Comparison of ENCODE assay signal across 1 cellular context in genomic region chr6:154613137-154613676, GRCh38.
TF ChIP-seq lines count a peak whose summit lies in the region.

No MANE protein-coding gene starts in this region.

TF ChIP-seq in K562, 482 proteins besides CTCF, POLR2A, EP300 and RAD21 (continued from another document and continues in another):
- TF ChIP-seq IFI16 (CRISPR knock-in tag; IDR thresholded peaks at IDR 0.05): no peak
- TF ChIP-seq ZNF586 (CRISPR knock-in tag; conservative IDR thresholded peaks at IDR 0.05): no peak
- no peak for TF ChIP-seq ZNF551 (CRISPR knock-in tag; IDR thresholded peaks at IDR 0.05)
- TF ChIP-seq ZBTB26 (CRISPR knock-in tag; IDR thresholded peaks at IDR 0.05): no peak
- no peak for TF ChIP-seq NFATC3 (IDR thresholded peaks at IDR 0.05)
- TF ChIP-seq KAT2B (IDR thresholded peaks at IDR 0.05; ENCODE audit: low read depth, low read length): no peak
- no peak for TF ChIP-seq ZFX (CRISPR knock-in tag; IDR thresholded peaks at IDR 0.05)
- no peak for TF ChIP-seq TCF7 (IDR thresholded peaks at IDR 0.05; ENCODE audit: borderline replicate concordance)
- no peak for TF ChIP-seq RFX1 (IDR thresholded peaks at IDR 0.05)
- TF ChIP-seq RHOXF2B (CRISPR knock-in tag; conservative IDR thresholded peaks at IDR 0.05): no peak
- TF ChIP-seq ZNF561 (CRISPR knock-in tag; conservative IDR thresholded peaks at IDR 0.05): no peak
- TF ChIP-seq ELF1 (tag; IDR thresholded peaks at IDR 0.05): no peak
- TF ChIP-seq ZNF75A (CRISPR knock-in tag; IDR thresholded peaks at IDR 0.05): no peak
- TF ChIP-seq SETDB1 (IDR thresholded peaks at IDR 0.05; ENCODE audit: low read length): no peak
- TF ChIP-seq CBX8 (IDR thresholded peaks at IDR 0.05; ENCODE audit: borderline replicate concordance, extremely low read depth, low read depth, low read length, poor library complexity, severe bottlenecking): no peak
- TF ChIP-seq ZNF316 (IDR thresholded peaks at IDR 0.05): peak; percentile 96
- TF ChIP-seq ZNF707 (CRISPR knock-in tag; conservative IDR thresholded peaks at IDR 0.05): no peak
- no peak for TF ChIP-seq CHD7 (IDR thresholded peaks at IDR 0.05; ENCODE audit: low read depth, low read length)
- TF ChIP-seq ZNF174 (CRISPR knock-in tag; IDR thresholded peaks at IDR 0.05): no peak
- no peak for TF ChIP-seq SMC3 (conservative IDR thresholded peaks at IDR 0.05; ENCODE audit: insufficient read depth, low read depth, low read length)
- no peak for TF ChIP-seq KLF13 (tag; IDR thresholded peaks at IDR 0.05; ENCODE audit: borderline replicate concordance, low read depth)
- TF ChIP-seq FOXA3 (CRISPR knock-in tag; conservative IDR thresholded peaks at IDR 0.05 in 1 of 2, IDR thresholded peaks at IDR 0.05 in 1 of 2): 0 out of 4 replicates have a peak, but pooled peaks of 1 of the 2 experiments have one; percentile 23
- TF ChIP-seq, protein P1, sequence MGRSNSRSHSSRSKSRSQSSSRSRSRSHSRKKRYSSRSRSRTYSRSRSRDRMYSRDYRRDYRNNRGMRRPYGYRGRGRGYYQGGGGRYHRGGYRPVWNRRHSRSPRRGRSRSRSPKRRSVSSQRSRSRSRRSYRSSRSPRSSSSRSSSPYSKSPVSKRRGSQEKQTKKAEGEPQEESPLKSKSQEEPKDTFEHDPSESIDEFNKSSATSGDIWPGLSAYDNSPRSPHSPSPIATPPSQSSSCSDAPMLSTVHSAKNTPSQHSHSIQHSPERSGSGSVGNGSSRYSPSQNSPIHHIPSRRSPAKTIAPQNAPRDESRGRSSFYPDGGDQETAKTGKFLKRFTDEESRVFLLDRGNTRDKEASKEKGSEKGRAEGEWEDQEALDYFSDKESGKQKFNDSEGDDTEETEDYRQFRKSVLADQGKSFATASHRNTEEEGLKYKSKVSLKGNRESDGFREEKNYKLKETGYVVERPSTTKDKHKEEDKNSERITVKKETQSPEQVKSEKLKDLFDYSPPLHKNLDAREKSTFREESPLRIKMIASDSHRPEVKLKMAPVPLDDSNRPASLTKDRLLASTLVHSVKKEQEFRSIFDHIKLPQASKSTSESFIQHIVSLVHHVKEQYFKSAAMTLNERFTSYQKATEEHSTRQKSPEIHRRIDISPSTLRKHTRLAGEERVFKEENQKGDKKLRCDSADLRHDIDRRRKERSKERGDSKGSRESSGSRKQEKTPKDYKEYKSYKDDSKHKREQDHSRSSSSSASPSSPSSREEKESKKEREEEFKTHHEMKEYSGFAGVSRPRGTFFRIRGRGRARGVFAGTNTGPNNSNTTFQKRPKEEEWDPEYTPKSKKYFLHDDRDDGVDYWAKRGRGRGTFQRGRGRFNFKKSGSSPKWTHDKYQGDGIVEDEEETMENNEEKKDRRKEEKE (IDR thresholded peaks at IDR 0.05; ENCODE audit: borderline replicate concordance in 1 of 2, control insufficient read depth in 1 of 2, low read depth in 2 of 2, low read length in 1 of 2): no peak
- TF ChIP-seq, protein P2, sequence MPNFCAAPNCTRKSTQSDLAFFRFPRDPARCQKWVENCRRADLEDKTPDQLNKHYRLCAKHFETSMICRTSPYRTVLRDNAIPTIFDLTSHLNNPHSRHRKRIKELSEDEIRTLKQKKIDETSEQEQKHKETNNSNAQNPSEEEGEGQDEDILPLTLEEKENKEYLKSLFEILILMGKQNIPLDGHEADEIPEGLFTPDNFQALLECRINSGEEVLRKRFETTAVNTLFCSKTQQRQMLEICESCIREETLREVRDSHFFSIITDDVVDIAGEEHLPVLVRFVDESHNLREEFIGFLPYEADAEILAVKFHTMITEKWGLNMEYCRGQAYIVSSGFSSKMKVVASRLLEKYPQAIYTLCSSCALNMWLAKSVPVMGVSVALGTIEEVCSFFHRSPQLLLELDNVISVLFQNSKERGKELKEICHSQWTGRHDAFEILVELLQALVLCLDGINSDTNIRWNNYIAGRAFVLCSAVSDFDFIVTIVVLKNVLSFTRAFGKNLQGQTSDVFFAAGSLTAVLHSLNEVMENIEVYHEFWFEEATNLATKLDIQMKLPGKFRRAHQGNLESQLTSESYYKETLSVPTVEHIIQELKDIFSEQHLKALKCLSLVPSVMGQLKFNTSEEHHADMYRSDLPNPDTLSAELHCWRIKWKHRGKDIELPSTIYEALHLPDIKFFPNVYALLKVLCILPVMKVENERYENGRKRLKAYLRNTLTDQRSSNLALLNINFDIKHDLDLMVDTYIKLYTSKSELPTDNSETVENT (CRISPR knock-in tag; IDR thresholded peaks at IDR 0.05): no peak
- TF ChIP-seq ZNF212 (CRISPR knock-in tag; IDR thresholded peaks at IDR 0.05): no peak
- TF ChIP-seq TCF3 (CRISPR knock-in tag; IDR thresholded peaks at IDR 0.05): no peak
- no peak for TF ChIP-seq ZC3H4 (CRISPR knock-in tag; IDR thresholded peaks at IDR 0.05; ENCODE audit: borderline replicate concordance)
- no peak for TF ChIP-seq ZBTB43 (CRISPR knock-in tag; IDR thresholded peaks at IDR 0.05)
- no peak for TF ChIP-seq HNRNPH1 (optimal IDR thresholded peaks at IDR 0.05; ENCODE audit: low read depth, low read length)
- no peak; the same call in 1 of the 2 replicates for TF ChIP-seq CEBPG (CRISPR knock-in tag; IDR thresholded peaks at IDR 0.05)
- peak in 1 of 2 experiments; percentile 63; a peak in 1 of 4 replicates for TF ChIP-seq CEBPG (tag; conservative IDR thresholded peaks at IDR 0.05 in 1 of 2, IDR thresholded peaks at IDR 0.05 in 1 of 2)
- TF ChIP-seq RUNX1 (IDR thresholded peaks at IDR 0.05; ENCODE audit: low read depth): no peak
- TF ChIP-seq BHLHE40 (IDR thresholded peaks at IDR 0.05; ENCODE audit: low read length): no peak
- TF ChIP-seq ETV5 (CRISPR knock-in tag; IDR thresholded peaks at IDR 0.05; ENCODE audit: low read depth): no peak
- no peak for TF ChIP-seq NEUROD1 (IDR thresholded peaks at IDR 0.05; ENCODE audit: borderline replicate concordance, low read depth, low read length, partially characterized antibody)
- no peak for TF ChIP-seq DNMT1 (IDR thresholded peaks at IDR 0.05)
- TF ChIP-seq, protein P3, sequence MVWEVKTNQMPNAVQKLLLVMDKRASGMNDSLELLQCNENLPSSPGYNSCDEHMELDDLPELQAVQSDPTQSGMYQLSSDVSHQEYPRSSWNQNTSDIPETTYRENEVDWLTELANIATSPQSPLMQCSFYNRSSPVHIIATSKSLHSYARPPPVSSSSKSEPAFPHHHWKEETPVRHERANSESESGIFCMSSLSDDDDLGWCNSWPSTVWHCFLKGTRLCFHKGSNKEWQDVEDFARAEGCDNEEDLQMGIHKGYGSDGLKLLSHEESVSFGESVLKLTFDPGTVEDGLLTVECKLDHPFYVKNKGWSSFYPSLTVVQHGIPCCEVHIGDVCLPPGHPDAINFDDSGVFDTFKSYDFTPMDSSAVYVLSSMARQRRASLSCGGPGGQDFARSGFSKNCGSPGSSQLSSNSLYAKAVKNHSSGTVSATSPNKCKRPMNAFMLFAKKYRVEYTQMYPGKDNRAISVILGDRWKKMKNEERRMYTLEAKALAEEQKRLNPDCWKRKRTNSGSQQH (CRISPR knock-in tag; IDR thresholded peaks at IDR 0.05): no peak
- TF ChIP-seq EHMT2 (IDR thresholded peaks at IDR 0.05): peak; percentile 61; the same call in 1 of the 2 replicates
- TF ChIP-seq BRCA1 (IDR thresholded peaks at IDR 0.05): no peak
- no peak for TF ChIP-seq BRCA1 (CRISPR knock-in tag; IDR thresholded peaks at IDR 0.05)
- peak; percentile 93 for TF ChIP-seq MAX (CRISPR knock-in tag; IDR thresholded peaks at IDR 0.05)
- no peak for TF ChIP-seq ATF1 (CRISPR knock-in tag; IDR thresholded peaks at IDR 0.05)
- peak; percentile 68 for TF ChIP-seq ATF1 (tag; IDR thresholded peaks at IDR 0.05)
- peak; percentile 77 for TF ChIP-seq ZNF589 (CRISPR knock-in tag; IDR thresholded peaks at IDR 0.05; ENCODE audit: low read depth)
- no peak for TF ChIP-seq MIER1 (IDR thresholded peaks at IDR 0.05; ENCODE audit: low read depth)
- no peak for TF ChIP-seq SREBF1 (IDR thresholded peaks at IDR 0.05; ENCODE audit: borderline replicate concordance, low read depth, low read length)
- no peak for TF ChIP-seq FOXA1 (IDR thresholded peaks at IDR 0.05; ENCODE audit: borderline replicate concordance)
- no peak for TF ChIP-seq GTF2F1 (IDR thresholded peaks at IDR 0.05; ENCODE audit: low read depth, low read length)
- TF ChIP-seq ATF7 (IDR thresholded peaks at IDR 0.05): peak; percentile 95
- TF ChIP-seq GABPB2 (CRISPR knock-in tag; conservative IDR thresholded peaks at IDR 0.05): no peak
- TF ChIP-seq CBX1 (IDR thresholded peaks at IDR 0.05; ENCODE audit: low read depth): no peak
- TF ChIP-seq ZNF408 (CRISPR knock-in tag; IDR thresholded peaks at IDR 0.05; ENCODE audit: low read depth): no peak
